Comparison of ENCODE assay signal across 25 cellular contexts in the genomic region with DNA sequence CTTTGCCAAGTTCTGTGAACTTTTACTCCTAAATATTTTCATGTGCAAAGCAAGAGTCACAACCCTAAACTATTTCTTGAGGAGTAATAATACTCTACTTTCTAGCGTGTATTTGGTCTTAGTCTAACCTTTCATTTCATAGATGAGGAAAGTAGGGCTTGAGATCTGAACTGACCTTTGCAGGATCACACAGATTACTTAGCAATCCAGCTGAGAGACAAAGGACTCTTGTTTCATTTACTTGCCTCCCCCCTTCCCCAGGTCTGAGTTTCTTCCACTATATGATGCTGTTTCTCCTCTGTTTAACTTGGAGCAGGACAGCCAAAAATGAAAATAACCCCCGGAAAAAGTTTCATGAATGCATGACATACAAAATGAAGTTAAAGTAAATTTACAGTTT.
"Had no signal": no experiment of that assay in that cellular context is flagged by ENCODE, and none has a peak within 500 bp of the region (broad histone marks: within the 10 kb centered on the region; RNA-seq: fewer than 3 reads in every experiment).

No MANE protein-coding gene starts in this region.

- H3K4me2 ChIP-seq: hepatocyte had no signal

- H2AFZ ChIP-seq: hepatocyte, parathyroid adenoma had no signal

- ATAC-seq: natural killer cell; right lobe of liver; stimulated activated naive B cell treated with anti-CD40 and anti-IgM and Interleukin-4, amounts not matched to agents 10 μg/mL and 1 μg/mL and 100 μg/mL, for 72 hours; stimulated activated naive CD8-positive, alpha-beta T cell treated with anti-CD3 and anti-CD28 coated beads, Interleukin-15, Interleukin-2, amounts not matched to agents 100 U/mL and 50 U/mL, for 24 hours; upper lobe of right lung had no signal

- H3K4me3 Mint-ChIP-seq: mesothelial cell of epicardium; naive B cell; natural killer cell; stimulated activated naive B cell treated with anti-CD40 and anti-IgM and Interleukin-4, amounts not matched to agents 10 μg/mL and 1 μg/mL and 100 μg/mL, for 72 hours had no signal

- H3K9ac ChIP-seq: parathyroid adenoma had no signal

- H3K27me3 ChIP-seq: hepatocyte, right atrium auricular region, right lobe of liver, stomach, suprapubic skin, tibial artery, upper lobe of right lung had no signal

- H3K9me3 Mint-ChIP-seq: mesothelial cell of epicardium; stimulated activated naive B cell treated with anti-CD40 and anti-IgM and Interleukin-4, amounts not matched to agents 10 μg/mL and 1 μg/mL and 100 μg/mL, for 72 hours had no signal

- H3K36me3 Mint-ChIP-seq: mesothelial cell of epicardium; naive B cell; natural killer cell; stimulated activated naive B cell treated with anti-CD40 and anti-IgM and Interleukin-4, amounts not matched to agents 10 μg/mL and 1 μg/mL and 100 μg/mL, for 72 hours had no signal

- H3K79me2 ChIP-seq: hepatocyte, parathyroid adenoma had no signal

- H3K4me1 ChIP-seq: left ventricle myocardium inferior, parathyroid adenoma, right lobe of liver, suprapubic skin, tibial artery, upper lobe of right lung had no signal

- H3K27ac Mint-ChIP-seq: mesothelial cell of epicardium; naive B cell; natural killer cell; progenitor cell of endocrine pancreas; stimulated activated naive B cell treated with anti-CD40 and anti-IgM and Interleukin-4, amounts not matched to agents 10 μg/mL and 1 μg/mL and 100 μg/mL, for 72 hours had no signal

- DNase-seq: islet precursor cell; left ventricle myocardium inferior; mesendoderm; naive B cell; natural killer cell; nucleus accumbens; right lobe of liver; stimulated activated CD4-positive, alpha-beta T cell treated with anti-CD3 and anti-CD28 coated beads, Interleukin-12 subunit alpha, Interleukin-12 subunit beta, amount 100 ng/mL, for 4 hours; stimulated activated CD4-positive, alpha-beta T cell treated with anti-CD3 and anti-CD28 coated beads, Interleukin-15, amount 100 ng/mL, for 24 hours; stimulated activated CD4-positive, alpha-beta T cell treated with anti-CD3 and anti-CD28 coated beads, Interleukin-2, amount 100 ng/mL, for 24 hours; stimulated activated CD4-positive, alpha-beta T cell treated with anti-CD3 and anti-CD28 coated beads, Interleukin-4, amount 100 ng/mL, for 1 hour; stimulated activated naive B cell treated with anti-CD40 and anti-IgM and Interleukin-4, amounts not matched to agents 10 μg/mL and 1 μg/mL and 100 μg/mL, for 72 hours; stimulated activated naive CD8-positive, alpha-beta T cell treated with anti-CD3 and anti-CD28 coated beads, Interleukin-15, Interleukin-2, amounts not matched to agents 100 U/mL and 50 U/mL, for 24 hours; stomach; tibial artery; trophoblast cell; upper lobe of right lung had no signal

- H3K4me1 Mint-ChIP-seq: mesothelial cell of epicardium; naive B cell; natural killer cell; stimulated activated naive B cell treated with anti-CD40 and anti-IgM and Interleukin-4, amounts not matched to agents 10 μg/mL and 1 μg/mL and 100 μg/mL, for 72 hours had no signal

- H3K9me3 ChIP-seq: left ventricle myocardium inferior, right atrium auricular region, right lobe of liver, stomach, suprapubic skin, thoracic aorta, tibial artery, upper lobe of right lung had no signal

- H3K4me3 ChIP-seq: hepatocyte, left ventricle myocardium inferior, lung, right atrium auricular region, right lobe of liver, stomach, suprapubic skin, thoracic aorta, tibial artery, upper lobe of right lung had no signal

- H3K27ac ChIP-seq: hepatocyte, left ventricle myocardium inferior, parathyroid adenoma, right atrium auricular region, right lobe of liver, stomach, suprapubic skin, thoracic aorta, tibial artery, upper lobe of right lung had no signal

- H3K36me3 ChIP-seq: left ventricle myocardium inferior, right atrium auricular region, right lobe of liver, stomach, suprapubic skin, thoracic aorta, tibial artery, upper lobe of right lung had no signal

- H3K27me3 Mint-ChIP-seq: naive B cell; progenitor cell of endocrine pancreas; stimulated activated naive B cell treated with anti-CD40 and anti-IgM and Interleukin-4, amounts not matched to agents 10 μg/mL and 1 μg/mL and 100 μg/mL, for 72 hours had no signal
